In the genomic region with DNA sequence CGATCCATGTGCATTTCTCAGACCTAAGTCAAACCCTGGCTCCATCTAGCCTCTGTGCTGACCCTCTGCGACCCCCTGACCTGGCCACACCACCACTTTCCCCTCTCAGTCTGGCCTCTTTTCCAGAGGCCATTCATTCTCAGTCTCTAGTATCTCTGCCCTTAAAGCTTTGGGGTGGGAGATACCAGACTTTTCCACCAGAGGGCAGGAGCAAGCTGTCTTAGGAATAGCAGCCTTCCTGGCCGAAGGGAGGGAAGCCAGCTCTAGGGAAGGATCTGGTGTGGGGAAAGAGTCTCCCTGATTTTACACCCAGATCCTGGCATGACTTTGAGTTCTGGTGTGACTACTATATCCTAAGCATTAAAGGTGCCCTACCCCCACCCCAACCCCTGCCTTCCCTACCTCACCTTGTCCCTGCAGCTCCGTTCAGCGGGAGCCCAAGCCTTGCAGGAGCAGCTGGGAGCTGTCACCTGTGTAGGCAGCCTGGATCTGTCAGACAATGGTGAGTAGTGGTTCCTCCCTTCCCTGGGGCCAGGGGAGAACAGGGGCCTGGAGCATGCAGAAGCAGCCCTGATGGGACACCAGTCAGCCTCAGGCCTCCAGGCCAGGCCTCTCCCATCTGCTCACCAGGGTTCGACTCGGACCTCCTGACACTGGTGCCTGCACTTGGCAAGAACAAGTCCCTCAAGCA, we compare ENCODE assay signal across 1 cellular context.
TF ChIP-seq lines count a peak whose summit lies in the region.

No MANE protein-coding gene starts in this region.

TF ChIP-seq in endothelial cell of umbilical vein, 7 proteins besides CTCF, POLR2A, EP300 and RAD21 (continued from another document):
- TF ChIP-seq, protein P1, sequence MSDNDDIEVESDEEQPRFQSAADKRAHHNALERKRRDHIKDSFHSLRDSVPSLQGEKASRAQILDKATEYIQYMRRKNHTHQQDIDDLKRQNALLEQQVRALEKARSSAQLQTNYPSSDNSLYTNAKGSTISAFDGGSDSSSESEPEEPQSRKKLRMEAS (IDR thresholded peaks at IDR 0.05; ENCODE audit: insufficient read depth, insufficient read length) = no peak
- TF ChIP-seq EZH2 (IDR thresholded peaks at IDR 0.05; ENCODE audit: borderline replicate concordance, low read depth, low read length, severe bottlenecking) = no peak
- TF ChIP-seq MYC (IDR thresholded peaks at IDR 0.05; ENCODE audit: low read depth, low read length) = no peak
- TF ChIP-seq FOS (IDR thresholded peaks at IDR 0.05; ENCODE audit: borderline replicate concordance, insufficient read depth, low read length) = no peak
